ENCODE assay signal across 2 cellular contexts in the genomic region with DNA sequence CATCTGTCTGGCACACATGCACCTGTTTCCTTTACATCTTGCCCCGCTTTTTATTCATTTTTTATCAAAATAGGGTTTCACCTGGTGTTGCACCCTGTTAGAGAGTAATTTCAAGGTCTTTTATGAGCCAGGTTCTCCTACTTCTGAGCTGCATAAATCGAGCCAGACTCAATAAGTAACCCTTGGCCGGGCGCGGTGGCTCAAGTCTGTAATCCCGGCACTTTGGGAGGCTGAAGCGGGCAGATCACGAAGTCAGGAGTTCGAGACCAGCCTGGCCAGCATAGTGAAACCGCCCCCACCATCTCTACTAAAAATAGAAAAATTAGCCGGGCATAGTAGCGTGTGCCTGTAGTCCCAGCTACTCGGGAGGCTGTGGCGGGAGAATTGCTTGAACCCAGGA.
TF ChIP-seq lines count a peak whose summit lies in the region.

No MANE protein-coding gene starts in this region.

TF ChIP-seq in H1, 55 proteins besides CTCF, POLR2A, EP300 and RAD21:
- TF ChIP-seq CTBP2 (IDR thresholded peaks at IDR 0.05; ENCODE audit: borderline replicate concordance, insufficient read depth, insufficient read length, low read length) = no peak
- no peak for TF ChIP-seq GABPA (IDR thresholded peaks at IDR 0.05; ENCODE audit: borderline replicate concordance, insufficient read depth, low read length)
- TF ChIP-seq KDM1A (IDR thresholded peaks at IDR 0.05; ENCODE audit: borderline replicate concordance, low read length) = no peak
- no peak for TF ChIP-seq SIN3A (conservative IDR thresholded peaks at IDR 0.05 in 1 of 2, IDR thresholded peaks at IDR 0.05 in 1 of 2; ENCODE audit: low read depth in 1 of 2, low read length in 2 of 2)
- no peak for TF ChIP-seq RBBP5 (IDR thresholded peaks at IDR 0.05; ENCODE audit: borderline replicate concordance, low read depth, low read length)
- no peak for TF ChIP-seq NANOG (IDR thresholded peaks at IDR 0.05; ENCODE audit: insufficient read depth, low read depth, low read length, poor library complexity, severe bottlenecking)
- no peak for TF ChIP-seq SIX5 (IDR thresholded peaks at IDR 0.05; ENCODE audit: low read depth, low read length)
- TF ChIP-seq TCF12 (IDR thresholded peaks at IDR 0.05; ENCODE audit: low read depth, low read length) = no peak
- TF ChIP-seq BRCA1 (IDR thresholded peaks at IDR 0.05; ENCODE audit: low read depth, low read length) = no peak
- no peak for TF ChIP-seq RFX5 (IDR thresholded peaks at IDR 0.05; ENCODE audit: borderline replicate concordance, low read depth, low read length)
- TF ChIP-seq CHD2 (IDR thresholded peaks at IDR 0.05; ENCODE audit: low read length) = no peak
- TF ChIP-seq SIRT6 (IDR thresholded peaks at IDR 0.05; ENCODE audit: low read length) = no peak
- TF ChIP-seq TBP (IDR thresholded peaks at IDR 0.05; ENCODE audit: low read depth, low read length) = no peak
- TF ChIP-seq NRF1 (IDR thresholded peaks at IDR 0.05; ENCODE audit: low read depth, low read length) = no peak
- TF ChIP-seq SRF (IDR thresholded peaks at IDR 0.05; ENCODE audit: low read depth, low read length) = no peak
- no peak for TF ChIP-seq MAX (IDR thresholded peaks at IDR 0.05)
- no peak for TF ChIP-seq PHF8 (conservative IDR thresholded peaks at IDR 0.05; ENCODE audit: low read depth, low read length)
- TF ChIP-seq, protein P1, sequence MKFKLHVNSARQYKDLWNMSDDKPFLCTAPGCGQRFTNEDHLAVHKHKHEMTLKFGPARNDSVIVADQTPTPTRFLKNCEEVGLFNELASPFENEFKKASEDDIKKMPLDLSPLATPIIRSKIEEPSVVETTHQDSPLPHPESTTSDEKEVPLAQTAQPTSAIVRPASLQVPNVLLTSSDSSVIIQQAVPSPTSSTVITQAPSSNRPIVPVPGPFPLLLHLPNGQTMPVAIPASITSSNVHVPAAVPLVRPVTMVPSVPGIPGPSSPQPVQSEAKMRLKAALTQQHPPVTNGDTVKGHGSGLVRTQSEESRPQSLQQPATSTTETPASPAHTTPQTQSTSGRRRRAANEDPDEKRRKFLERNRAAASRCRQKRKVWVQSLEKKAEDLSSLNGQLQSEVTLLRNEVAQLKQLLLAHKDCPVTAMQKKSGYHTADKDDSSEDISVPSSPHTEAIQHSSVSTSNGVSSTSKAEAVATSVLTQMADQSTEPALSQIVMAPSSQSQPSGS (IDR thresholded peaks at IDR 0.05; ENCODE audit: low read length) = no peak
- TF ChIP-seq EZH2 (IDR thresholded peaks at IDR 0.05; ENCODE audit: low read depth, low read length, severe bottlenecking) = no peak
TF ChIP-seq in H1: peak in this region for 0.

TF ChIP-seq in neural cell, 6 proteins besides CTCF, POLR2A, EP300 and RAD21:
- TF ChIP-seq MXI1 (conservative IDR thresholded peaks at IDR 0.05; ENCODE audit: poor library complexity, severe bottlenecking) (no peak), SMC3 (conservative IDR thresholded peaks at IDR 0.05; ENCODE audit: poor library complexity) (no peak)
